In genomic region chr13:52838433-52839107, GRCh38 we compare ENCODE assay signal across 23 cellular contexts. TPM values are rescaled to one million over a fixed set of nuclear protein-coding genes. Genes with fewer than 3 reads are reported as not detected.
DNase-seq lines count a peak whose midpoint lies in the region; ATAC-seq and TF ChIP-seq lines count a peak whose summit lies in the region.
"Had no signal": no experiment of that assay in that cellular context is flagged by ENCODE, and none has a peak within 500 bp of the region (broad histone marks: within the 10 kb centered on the region; RNA-seq: fewer than 3 reads in every experiment).

No MANE protein-coding gene starts in this region.

- POLR2A ChIA-PET in HEK293T (lab: Yijun Ruan, JAX): no interaction called here

- H3K27ac ChIP-seq in SK-N-MC: peak overlapping the region; percentile 47; the same call in 1 of the 2 replicates
- H3K27ac ChIP-seq: C4-2B had no signal

- no peak overlapping the region for H3K9ac ChIP-seq in SK-N-MC (ENCODE audit: insufficient read length)

- H3K9me3 ChIP-seq in SK-N-MC (ENCODE audit: low read depth, low read length): no peaks in the 10 kb centered on the region

- CTCF ChIA-PET in HEK293T (lab: Yijun Ruan, JAX): interaction anchor here (0.7 kb wide), 1 partner anchor 41 kb away, joined by 3 read pairs; no protein-coding TSS in a partner anchor

- TF ChIP-seq POLR2A in erythroblast (IDR thresholded peaks at IDR 0.05; ENCODE audit: low read length): no peak

- H3K36me3 ChIP-seq in SK-N-MC (ENCODE audit: insufficient read depth, low read length): no peaks in the 10 kb centered on the region

- DNase-seq in ELF-1 (ENCODE audit: low read depth, low spot score) (peak; percentile 42), HEK293T (ENCODE audit: extremely low spot score) (peak; percentile 37), SK-N-MC (ENCODE audit: low read depth, low spot score) (no peak), iPS-NIHi11 (ENCODE audit: low spot score) (peak; percentile 44), sciatic nerve (ENCODE audit: low spot score) (no peak), erythroblast (lab: John Stamatoyannopoulos, UW) (no peak), NCI-H748 (lab: John Stamatoyannopoulos, UW; ENCODE audit: unreplicated experiment) (no peak)
- DNase-seq: CD8-positive, alpha-beta memory T cell; GDM1; KBM-7; NCI-H1092; NCI-H1436; NCI-H2029; NCI-H2171; NCI-H446 treated with DMSO at 0.1 percent for 48 hours; NCI-H526 treated with DMSO at 0.1 percent for 48 hours; T-cell had no signal

- H3K4me3 ChIP-seq in SK-N-MC: peak overlapping the region; percentile 59

- intact Hi-C loops in sciatic nerve (cut with DNase I): no loop called here

- ATAC-seq in sciatic nerve (no peak), GM18867 (IDR thresholded peaks at IDR 0.05; ENCODE audit: unreplicated experiment) (no peak)
- ATAC-seq: HepG2, Panc1, T-cell had no signal

TF ChIP-seq in HEK293T, 16 proteins besides CTCF, POLR2A, EP300 and RAD21:
- TF ChIP-seq BHLHE40 (IDR thresholded peaks at IDR 0.05; ENCODE audit: borderline replicate concordance) (no peak), LEF1 (IDR thresholded peaks at IDR 0.05; ENCODE audit: borderline replicate concordance) (no peak)

RNA-seq across cellular contexts. Expression of gene PCDH8, which starts 9.9 kb away (rescaled TPM):
- 1.9 TPM for total RNA-seq in sciatic nerve
- total RNA-seq: A172; CD8-positive, alpha-beta memory T cell; H4; HepG2; T-cell had no signal

Comparison
In these comparisons a context has a peak if more than half of its experiments do, and no peak if none do; other contexts are left out.
1. DNase-seq: peak in ELF-1 (single experiment), HEK293T (single experiment) and iPS-NIHi11 (single experiment); none in SK-N-MC (single experiment), sciatic nerve (single experiment), erythroblast (0 of 2) and NCI-H748 (single experiment).